Comparison of ENCODE assay signal across 1 cellular context in the genomic region with DNA sequence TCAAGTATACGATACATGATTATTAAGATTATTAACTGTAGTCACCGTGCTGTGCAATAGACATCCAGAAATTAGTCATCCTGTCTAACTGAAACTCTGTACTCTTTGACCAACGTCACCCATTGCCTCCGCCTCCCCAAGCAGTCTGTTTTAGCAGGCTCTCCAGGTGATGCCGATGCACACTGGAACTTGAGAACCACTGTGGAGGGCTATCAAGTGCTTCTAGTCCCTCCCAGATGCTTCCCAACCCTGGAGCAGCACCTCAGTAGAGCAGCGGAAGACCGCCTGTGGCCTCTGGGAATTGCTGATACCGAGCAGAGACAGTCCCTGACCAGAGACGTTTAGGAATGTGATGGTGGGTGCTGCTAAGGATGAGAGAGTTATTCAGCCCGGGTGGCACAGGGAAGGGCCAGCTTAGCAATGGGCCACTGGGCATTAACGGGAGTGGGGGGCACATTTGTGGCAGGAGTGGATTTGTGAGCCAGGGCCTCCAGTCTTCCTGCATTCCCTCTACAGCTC.
TF ChIP-seq lines count a peak whose summit lies in the region.

No MANE protein-coding gene starts in this region.

TF ChIP-seq in GM12878, 131 proteins besides CTCF, POLR2A, EP300 and RAD21 (continued from another document):
- TF ChIP-seq WRNIP1 (IDR thresholded peaks at IDR 0.05; ENCODE audit: borderline replicate concordance, low read depth, low read length) (no peak), DPF2 (IDR thresholded peaks at IDR 0.05) (0 out of 2 replicates have a peak, but pooled peaks have one; percentile 36), HDAC2 (IDR thresholded peaks at IDR 0.05) (no peak)
